Comparison of ENCODE assay signal across 16 cellular contexts in genomic region chr2:206343816-206344215, GRCh38.
DNase-seq lines count a peak whose midpoint lies in the region; ATAC-seq and TF ChIP-seq lines count a peak whose summit lies in the region.
"Had no signal": no experiment of that assay in that cellular context is flagged by ENCODE, and none has a peak within 500 bp of the region (broad histone marks: within the 10 kb centered on the region; RNA-seq: fewer than 3 reads in every experiment).

No MANE protein-coding gene starts in this region.

- H3K9me3 ChIP-seq in body of pancreas (no peaks in the 10 kb centered on the region), ovary (no peaks in the 10 kb centered on the region)

- H3K36me3 ChIP-seq in body of pancreas (replicated peaks in 1 of 2; ENCODE audit: insufficient read depth in 1 of 2, low read depth in 2 of 2) (no peaks in the 10 kb centered on the region), ovary (no peaks in the 10 kb centered on the region)
- H3K36me3 ChIP-seq: BLaER1 treated with 17β-estradiol and CSF1 and Interleukin-3, amounts not matched to agents 10 nM and 100 nM had no signal

- H3K4me3 ChIP-seq in LNCaP clone FGC (ENCODE audit: low read depth, low read length): no peak overlapping the region
- no peak overlapping the region for H3K4me3 ChIP-seq in body of pancreas
- H3K4me3 ChIP-seq in ovary: no peak overlapping the region
- H3K4me3 ChIP-seq: BLaER1 treated with 17β-estradiol and CSF1 and Interleukin-3, amounts not matched to agents 10 nM and 100 nM had no signal

- ATAC-seq in body of pancreas (peak; percentile 89), GM19351 (IDR thresholded peaks at IDR 0.05; ENCODE audit: unreplicated experiment) (no peak)

- TF ChIP-seq EP300 in ovary (IDR thresholded peaks at IDR 0.05): no peak

- no peak for TF ChIP-seq CTCF in C4-2B (conservative IDR thresholded peaks at IDR 0.05)
- no peak for TF ChIP-seq CTCF in LNCaP clone FGC (IDR thresholded peaks at IDR 0.05; ENCODE audit: control insufficient read depth, extremely low read depth, insufficient read depth)
- TF ChIP-seq CTCF in body of pancreas (IDR thresholded peaks at IDR 0.05): peak in 1 of 7 experiments; percentile 4
- TF ChIP-seq CTCF in ovary (IDR thresholded peaks at IDR 0.05): no peak

- intact Hi-C loops in body of pancreas (cut with DNase I): no loop called here
- intact Hi-C loops in head of caudate nucleus (cut with DNase I): no loop called here
- intact Hi-C loops in ovary (cut with DNase I): no loop called here

- WGBS in body of pancreas, 2 donors: 19 to 33% methylated on average over 1 of the region's 1 CpG
- WGBS in ovary, 3 donors: 86 to 90% (median 86%) methylated on average over 1 of the region's 1 CpG

- TF ChIP-seq POLR2A in body of pancreas (IDR thresholded peaks at IDR 0.05): no peak
- TF ChIP-seq POLR2A in ovary (IDR thresholded peaks at IDR 0.05): no peak

- H3K27me3 ChIP-seq in body of pancreas (no peaks in the 10 kb centered on the region), ovary (no peaks in the 10 kb centered on the region)
- H3K27me3 ChIP-seq: BLaER1 treated with 17β-estradiol and CSF1 and Interleukin-3, amounts not matched to agents 10 nM and 100 nM had no signal

- peak overlapping the region; percentile 6; the same call in 1 of the 2 replicates for H3K27ac ChIP-seq in C4-2B
- peak overlapping the region in 3 of 4 donors; percentile 39 to 57 (median 52) for H3K27ac ChIP-seq in body of pancreas
- H3K27ac ChIP-seq in ovary: no peak overlapping the region
- H3K27ac ChIP-seq: BLaER1 treated with 17β-estradiol and CSF1 and Interleukin-3, amounts not matched to agents 10 nM and 100 nM had no signal

- peaks cover 16% of the 10 kb centered on the region for H3K4me1 ChIP-seq in body of pancreas
- no peaks in the 10 kb centered on the region for H3K4me1 ChIP-seq in ovary (ENCODE audit: insufficient read depth)
- H3K4me1 ChIP-seq: BLaER1 treated with 17β-estradiol and CSF1 and Interleukin-3, amounts not matched to agents 10 nM and 100 nM had no signal

- DNase-seq in LNCaP clone FGC (ENCODE audit: low read depth) (peak; percentile 89), body of pancreas (peak; percentile 16 to 67 (median 46)), mucosa of gallbladder (ENCODE audit: low spot score) (peak; percentile 50), head of caudate nucleus (no peak), ovary (no peak)
- DNase-seq: ACHN; Calu3; CD4-positive, alpha-beta T cell; DMS 273 treated with DMSO at 0.1 percent for 48 hours; DMS79 treated with DMSO at 0.1 percent for 48 hours; EL; GOT3; H9 had no signal

Comparison
In these comparisons a context has a peak if more than half of its experiments do, and no peak if none do; other contexts are left out.
1. H3K27ac ChIP-seq: peak in C4-2B (single experiment) and body of pancreas (3 of 4); none in ovary (0 of 2).
2. DNase-seq: peak in LNCaP clone FGC (single experiment), body of pancreas (4 of 4) and mucosa of gallbladder (single experiment); none in head of caudate nucleus (0 of 42) and ovary (0 of 5).